Comparison of ENCODE assay signal across 8 cellular contexts in the genomic region with DNA sequence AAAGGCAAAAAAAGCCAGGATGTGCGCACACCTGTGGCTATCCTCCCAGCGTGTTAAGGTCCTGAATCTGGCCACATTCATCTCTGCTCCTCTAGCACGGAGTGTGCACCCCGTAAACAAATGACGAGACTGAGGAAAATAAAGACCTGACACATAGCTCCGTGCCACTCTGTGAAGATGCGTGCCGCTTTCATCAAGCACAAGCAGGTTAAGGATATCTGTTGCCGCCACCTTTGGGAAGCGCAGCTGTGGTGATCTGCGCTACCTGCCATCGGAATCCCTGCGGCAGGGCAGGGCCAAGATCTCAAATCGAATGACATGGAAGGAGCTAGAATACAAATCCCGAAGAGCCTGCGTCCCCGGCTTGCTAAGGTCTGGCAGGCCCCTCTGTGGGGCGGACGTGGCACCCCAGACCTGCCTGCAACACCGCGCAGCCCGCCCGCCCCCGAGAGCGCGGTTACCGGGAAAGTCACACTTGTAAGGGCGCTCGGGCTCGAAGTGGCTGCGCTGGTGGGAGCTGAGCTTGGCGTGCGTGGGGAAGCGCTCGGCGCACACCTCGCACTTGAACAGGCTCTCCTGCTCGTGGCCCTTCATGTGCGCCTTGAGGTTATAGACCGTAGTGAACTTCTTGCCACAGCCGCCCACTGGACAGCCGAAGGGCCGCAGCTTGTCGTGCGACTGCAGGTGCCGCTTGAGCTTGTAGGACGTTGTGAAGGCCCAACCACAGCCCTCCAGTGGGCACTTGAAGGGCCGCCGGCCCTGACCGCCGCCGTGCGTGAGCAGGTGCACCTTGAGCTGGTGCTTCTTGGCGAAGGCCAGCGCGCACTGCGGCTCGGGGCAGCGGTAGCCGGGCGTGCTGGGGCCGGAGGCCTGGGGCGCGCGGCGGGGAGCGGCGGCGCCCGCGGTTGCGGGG. TPM values are rescaled to one million over a fixed set of nuclear protein-coding genes. Genes with fewer than 3 reads are reported as not detected.
DNase-seq lines count a peak whose midpoint lies in the region; ATAC-seq, FAIRE-seq and TF ChIP-seq lines count a peak whose summit lies in the region.

No MANE protein-coding gene starts in this region.

- peaks cover 2% of the 10 kb centered on the region for H3K27me3 Mint-ChIP-seq in astrocyte (ENCODE audit: low read depth, unreplicated experiment)

- H4K20me1 ChIP-seq in astrocyte (ENCODE audit: insufficient read depth, low read length), result peaks cover 51% of the 10 kb centered on the region

- H3K4me3 Mint-ChIP-seq in astrocyte (ENCODE audit: unreplicated experiment), result peak overlapping the region; percentile 97

- H3K36me3 ChIP-seq in astrocyte (ENCODE audit: insufficient read depth, low read length) (peaks cover 14% of the 10 kb centered on the region), iPS-20b (ENCODE audit: insufficient read depth, low read depth, low read length) (peaks cover 37% of the 10 kb centered on the region)

- H2AFZ ChIP-seq in astrocyte (ENCODE audit: low read depth, low read length), result peak overlapping the region; percentile 39

- peak overlapping the region; percentile 99 for H3K4me2 ChIP-seq in astrocyte (ENCODE audit: low read length)

- peak; percentile 51 for DNase-seq in COLO668 (lab: John Stamatoyannopoulos, UW; ENCODE audit: unreplicated experiment)
- DNase-seq in RWPE1 (ENCODE audit: low spot score), result no peak
- DNase-seq in astrocyte (ENCODE audit: low read depth), result peak; percentile 34
- peak; percentile 39 for DNase-seq in stimulated activated CD4-positive, alpha-beta T cell treated with anti-CD3 and anti-CD28 coated beads, Interleukin-12 subunit alpha, Interleukin-12 subunit beta, amount 100 ng/mL, for 4 hours
- DNase-seq in NK-92 (lab: John Stamatoyannopoulos, UW; ENCODE audit: unreplicated experiment), result no peak

- CTCF ChIA-PET in RWPE1 (lab: Yijun Ruan, JAX), result interaction anchor here (0.6 to 0.8 kb wide), 3 partner anchors 207 to 1508 kb away, joined by 3 to 4 read pairs (median 4); no protein-coding TSS in a partner anchor

- H3K4me1 ChIP-seq in astrocyte (ENCODE audit: insufficient read depth, low read length), result peaks cover 35% of the 10 kb centered on the region
- H3K4me1 ChIP-seq in iPS-20b (ENCODE audit: insufficient read depth, low read length), result peaks cover 8% of the 10 kb centered on the region

- peak overlapping the region; percentile 48 for H3K27ac Mint-ChIP-seq in astrocyte (ENCODE audit: unreplicated experiment)

- H3K9me3 Mint-ChIP-seq in astrocyte (ENCODE audit: unreplicated experiment), result peaks cover 2% of the 10 kb centered on the region

- ATAC-seq in GM19035 (IDR thresholded peaks at IDR 0.05; ENCODE audit: unreplicated experiment), result peak; percentile 29
- peak; percentile 23 for ATAC-seq in HG03139 (IDR thresholded peaks at IDR 0.05; ENCODE audit: unreplicated experiment)

- no peak for FAIRE-seq in astrocyte (lab: Jason Lieb, UNC)

- H3K4me3 ChIP-seq in astrocyte (ENCODE audit: insufficient read depth, low read depth, low read length), result peak overlapping the region; percentile 80
- peak overlapping the region; percentile 86 for H3K4me3 ChIP-seq in iPS-20b (ENCODE audit: low read length)

- POLR2A ChIA-PET in RWPE1 (lab: Yijun Ruan, JAX; ENCODE audit: low non-redundant PET), result interaction anchor here (0.8 kb wide), 1 partner anchor 436 kb away, joined by 3 read pairs; no protein-coding TSS in a partner anchor

- H3K9me3 ChIP-seq in astrocyte (ENCODE audit: insufficient read depth, low read depth, low read length), result no peaks in the 10 kb centered on the region
- H3K9me3 ChIP-seq in iPS-20b (ENCODE audit: insufficient read depth, low read depth, low read length), result no peaks in the 10 kb centered on the region

- peaks cover 51% of the 10 kb centered on the region for H3K79me2 ChIP-seq in astrocyte (ENCODE audit: insufficient read depth, low read length)

- H3K9ac ChIP-seq in astrocyte (ENCODE audit: low read length) (peak overlapping the region; percentile 83), iPS-20b (ENCODE audit: low read depth, low read length) (peak overlapping the region; percentile 73; the same call in 1 of the 2 replicates)

- H3K27me3 ChIP-seq in astrocyte (ENCODE audit: insufficient read depth, low read length), result no peaks in the 10 kb centered on the region
- no peaks in the 10 kb centered on the region for H3K27me3 ChIP-seq in iPS-20b (ENCODE audit: insufficient read depth, low read length)

- H3K4me1 Mint-ChIP-seq in astrocyte (ENCODE audit: low read depth, unreplicated experiment), result peaks cover 23% of the 10 kb centered on the region

- H3K27ac ChIP-seq in RWPE1 (peak overlapping the region; percentile 93), astrocyte (ENCODE audit: low read depth, low read length) (peak overlapping the region; percentile 75), iPS-20b (ENCODE audit: low read length) (no peak overlapping the region)

- no peak for TF ChIP-seq CTCF in RWPE1 (conservative IDR thresholded peaks at IDR 0.05; ENCODE audit: low read depth)
- TF ChIP-seq CTCF in astrocyte (IDR thresholded peaks at IDR 0.05; ENCODE audit: insufficient read depth, low read depth, low read length), result no peak

- H3K36me3 Mint-ChIP-seq in astrocyte (ENCODE audit: low read depth, unreplicated experiment), result peaks cover 7% of the 10 kb centered on the region

RNA-seq across cellular contexts. Expression of a gene that starts 0.9 kb away (rescaled TPM):
- total RNA-seq in astrocyte, result 19.6 and 21.6 TPM in 2 replicates

RNA-seq across cellular contexts. Expression of a gene that starts 42.8 kb away (rescaled TPM):
- total RNA-seq in astrocyte, result not detected in 2 replicates

RNA-seq across cellular contexts. Expression of a gene that starts 49.2 kb away (rescaled TPM):
- not detected in 2 replicates for total RNA-seq in astrocyte

Comparison
In these comparisons a context has a peak if more than half of its experiments do, and no peak if none do; other contexts are left out.
1. DNase-seq: peak in COLO668 (single experiment), astrocyte (single experiment) and stimulated activated CD4-positive, alpha-beta T cell treated with anti-CD3 and anti-CD28 coated beads, Interleukin-12 subunit alpha, Interleukin-12 subunit beta, amount 100 ng/mL, for 4 hours (single experiment); none in RWPE1 (single experiment) and NK-92 (single experiment).